In genomic region chr2:177640423-177640822, GRCh38 we compare ENCODE assay signal across 31 cellular contexts.
"Had no signal": no experiment of that assay in that cellular context is flagged by ENCODE, and none has a peak within 500 bp of the region (broad histone marks: within the 10 kb centered on the region; RNA-seq: fewer than 3 reads in every experiment).

No MANE protein-coding gene starts in this region.

- H3K4me3 Mint-ChIP-seq: mesothelial cell of epicardium; naive thymus-derived CD4-positive, alpha-beta T cell; natural killer cell treated with Interleukin-12 subunit alpha and Interleukin-12 subunit beta and Interleukin-15 and Interleukin-18, amount 100 ng/mL, for 72 hours; stimulated activated naive B cell treated with anti-CD40 and anti-IgM and Interleukin-4, amounts not matched to agents 10 μg/mL and 1 μg/mL and 100 μg/mL, for 72 hours had no signal

- H3K27me3 Mint-ChIP-seq: stimulated activated naive B cell treated with anti-CD40 and anti-IgM and Interleukin-4, amounts not matched to agents 10 μg/mL and 1 μg/mL and 100 μg/mL, for 72 hours had no signal

- FAIRE-seq: keratinocyte, pancreas had no signal

- DNase-seq: hippocampal formation; kidney glomerular epithelial cell; left cardiac atrium; left lung; lower lobe of right lung; mammary epithelial cell; mesendoderm; naive thymus-derived CD4-positive, alpha-beta T cell; nucleus accumbens; pancreas; posterior cingulate gyrus; retina; right cardiac atrium; spleen; stimulated activated CD4-positive, alpha-beta T cell treated with anti-CD3 and anti-CD28 coated beads, Interleukin-2, amount 100 ng/mL, for 48 hours; stimulated activated CD4-positive, alpha-beta T cell treated with anti-CD3 and anti-CD28 coated beads, Interleukin-4, amount 100 ng/mL, for 4 hours; stimulated activated CD8-positive, alpha-beta memory T cell treated with anti-CD3 and anti-CD28 coated beads, Interleukin-4, amount 100 ng/mL, for 48 hours; stimulated activated naive B cell treated with anti-CD40 and anti-IgM and Interleukin-4, amounts not matched to agents 10 μg/mL and 1 μg/mL and 100 μg/mL, for 72 hours; stimulated activated naive CD8-positive, alpha-beta T cell treated with anti-CD3 and anti-CD28 coated beads, Interleukin-15, Interleukin-2, amounts not matched to agents 100 U/mL and 50 U/mL, for 24 hours; stomach; testis; thyroid gland; transverse colon; upper lobe of left lung had no signal

- H3K36me3 Mint-ChIP-seq: natural killer cell treated with Interleukin-12 subunit alpha and Interleukin-12 subunit beta and Interleukin-15 and Interleukin-18, amount 100 ng/mL, for 72 hours had no signal

- H3K27ac Mint-ChIP-seq: mesothelial cell of epicardium; naive thymus-derived CD4-positive, alpha-beta T cell; natural killer cell treated with Interleukin-12 subunit alpha and Interleukin-12 subunit beta and Interleukin-15 and Interleukin-18, amount 100 ng/mL, for 72 hours; stimulated activated naive B cell treated with anti-CD40 and anti-IgM and Interleukin-4, amounts not matched to agents 10 μg/mL and 1 μg/mL and 100 μg/mL, for 72 hours had no signal

- H3K9me3 Mint-ChIP-seq: natural killer cell treated with Interleukin-12 subunit alpha and Interleukin-12 subunit beta and Interleukin-15 and Interleukin-18, amount 100 ng/mL, for 72 hours had no signal

- H3K4me1 ChIP-seq: left lung, lower lobe of right lung, pancreas, prostate gland, spleen, stomach, testis, thyroid gland, transverse colon, upper lobe of left lung had no signal

- H3K27me3 ChIP-seq: left lung, pancreas, spleen, stomach, testis, thyroid gland, transverse colon, upper lobe of left lung, vagina had no signal

- H3K4me1 Mint-ChIP-seq: naive thymus-derived CD4-positive, alpha-beta T cell had no signal

- ATAC-seq: left cardiac atrium; left lung; lower lobe of right lung; naive thymus-derived CD4-positive, alpha-beta T cell; natural killer cell treated with Interleukin-12 subunit alpha and Interleukin-12 subunit beta and Interleukin-15 and Interleukin-18, amount 100 ng/mL, for 72 hours; pancreas; right cardiac atrium; sciatic nerve; stimulated activated naive B cell treated with anti-CD40 and anti-IgM and Interleukin-4, amounts not matched to agents 10 μg/mL and 1 μg/mL and 100 μg/mL, for 72 hours; stimulated activated naive CD8-positive, alpha-beta T cell treated with anti-CD3 and anti-CD28 coated beads, Interleukin-15, Interleukin-2, amounts not matched to agents 100 U/mL and 50 U/mL, for 24 hours had no signal

- H3K27ac ChIP-seq: left lung, lower lobe of right lung, pancreas, prostate gland, skin epidermis, spleen, stomach, testis, thyroid gland, transverse colon, upper lobe of left lung, vagina had no signal

- H3K9me3 ChIP-seq: left lung, lower lobe of right lung, pancreas, prostate gland, spleen, stomach, testis, thyroid gland, transverse colon, upper lobe of left lung, vagina had no signal

- H3K36me3 ChIP-seq: left lung, lower lobe of right lung, pancreas, prostate gland, spleen, stomach, thyroid gland, transverse colon, upper lobe of left lung, vagina had no signal

- H3K4me3 ChIP-seq: left lung, lower lobe of right lung, pancreas, prostate gland, skin epidermis, spleen, stomach, testis, thyroid gland, transverse colon, upper lobe of left lung, vagina had no signal
